ENCODE assay signal across 11 cellular contexts in genomic region chr12:48980389-48980952, GRCh38. TPM values are rescaled to one million over a fixed set of nuclear protein-coding genes. Genes with fewer than 3 reads are reported as not detected.
DNase-seq lines count a peak whose midpoint lies in the region; ATAC-seq, FAIRE-seq and TF ChIP-seq lines count a peak whose summit lies in the region.
"Had no signal": no experiment of that assay in that cellular context is flagged by ENCODE, and none has a peak within 500 bp of the region (broad histone marks: within the 10 kb centered on the region; RNA-seq: fewer than 3 reads in every experiment).

No MANE protein-coding gene starts in this region.

- H3K9me3 Mint-ChIP-seq in WTC11 (no peaks in the 10 kb centered on the region), glutamatergic neuron (ENCODE audit: unreplicated experiment) (peaks cover 13% of the 10 kb centered on the region)

- peak; percentile 65 for DNase-seq in DMS 273 (lab: John Stamatoyannopoulos, UW; ENCODE audit: unreplicated experiment)
- no peak for DNase-seq in DMS 273 treated with DMSO at 0.1 percent for 48 hours (lab: John Stamatoyannopoulos, UW)
- DNase-seq in WTC11 (ENCODE audit: low spot score), result peak; percentile 76
- DNase-seq in glutamatergic neuron, result no peak
- DNase-seq in small intestine, result peak; percentile 51
- DNase-seq in NCI-H446 (lab: John Stamatoyannopoulos, UW), result no peak
- DNase-seq in amniotic stem cell (lab: John Stamatoyannopoulos, UW), result no peak
- DNase-seq in SKM-1 (lab: John Stamatoyannopoulos, UW; ENCODE audit: unreplicated experiment), result no peak

- TF ChIP-seq CTCF in WTC11 (IDR thresholded peaks at IDR 0.05), result no peak
- TF ChIP-seq CTCF in glutamatergic neuron (IDR thresholded peaks at IDR 0.05; ENCODE audit: partially characterized antibody, unreplicated experiment), result no peak

- H3K27me3 ChIP-seq in small intestine (ENCODE audit: control insufficient read depth in 2 of 2, insufficient read depth in 2 of 2, low read length in 2 of 2), result peaks cover 0 to 17% of the 10 kb centered on the region in 2 donors

- peak overlapping the region in 1 of 2 donors; percentile 46 for H3K4me3 ChIP-seq in small intestine (ENCODE audit: low read depth in 1 of 2, low read length in 2 of 2)

- H3K4me1 ChIP-seq in small intestine (ENCODE audit: control insufficient read depth in 2 of 2, insufficient read depth in 1 of 2, low read depth in 1 of 2, low read length in 1 of 2), result peaks cover 0 to 4% of the 10 kb centered on the region in 2 donors

- H3K4me1 Mint-ChIP-seq in WTC11 (peaks cover 31% of the 10 kb centered on the region), glutamatergic neuron (ENCODE audit: low read depth, unreplicated experiment) (peaks cover 9% of the 10 kb centered on the region)

- H3K36me3 ChIP-seq in small intestine (ENCODE audit: control insufficient read depth in 2 of 2, insufficient read depth in 2 of 2, low read length in 2 of 2), result no peaks in the 10 kb centered on the region

- whole genome bisulfite sequencing in small intestine, 3 donors, result 1 to 3% (median 2%) methylated on average over 46 of the region's 46 CpGs

- H3K27ac Mint-ChIP-seq in WTC11 (no peak overlapping the region), glutamatergic neuron (ENCODE audit: unreplicated experiment) (no peak overlapping the region)

- CTCF ChIA-PET in WTC11 (lab: Charles Lee), result interaction anchor here (0.6 to 10.3 kb wide), 25 partner anchors 8 to 315 kb away, joined by 3 to 237 read pairs (median 5); partner anchors contain the start of genes ARF3, DDN, DDX23 and DHH

- H3K27me3 Mint-ChIP-seq in WTC11 (ENCODE audit: low read depth) (peaks cover 100% of the 10 kb centered on the region), glutamatergic neuron (ENCODE audit: unreplicated experiment) (peaks cover 54% of the 10 kb centered on the region)

- no peaks in the 10 kb centered on the region for H3K36me3 Mint-ChIP-seq in WTC11
- H3K36me3 Mint-ChIP-seq in glutamatergic neuron (ENCODE audit: unreplicated experiment), result no peaks in the 10 kb centered on the region

- H3K27ac ChIP-seq in small intestine (ENCODE audit: low read depth in 1 of 2, low read length in 1 of 2), result peak overlapping the region in 1 of 2 donors; percentile 36

- no peaks in the 10 kb centered on the region for H3K9me3 ChIP-seq in small intestine (ENCODE audit: control insufficient read depth, low read depth)

- FAIRE-seq in small intestine (lab: Jason Lieb, UNC), result no peak
- FAIRE-seq: A204.1 had no signal

- H3K4me3 Mint-ChIP-seq in WTC11 (peak overlapping the region; percentile 68), glutamatergic neuron (ENCODE audit: unreplicated experiment) (peak overlapping the region; percentile 64)

- POLR2A ChIA-PET in WTC11 (lab: Charles Lee), result interaction anchor here (0.7 to 1.3 kb wide), 4 partner anchors 14 to 114 kb away, joined by 3 to 4 read pairs (median 3); partner anchors contain the start of genes DDN and RND1

- ATAC-seq in WTC11, result peak; percentile 71

TF ChIP-seq in WTC11, 78 proteins besides CTCF, POLR2A, EP300 and RAD21 (continues in another document):
- TF ChIP-seq CREM (CRISPR knock-in tag; IDR thresholded peaks at IDR 0.05), result 0 out of 2 replicates have a peak, but pooled peaks have one; percentile 24
- TF ChIP-seq, protein P1, sequence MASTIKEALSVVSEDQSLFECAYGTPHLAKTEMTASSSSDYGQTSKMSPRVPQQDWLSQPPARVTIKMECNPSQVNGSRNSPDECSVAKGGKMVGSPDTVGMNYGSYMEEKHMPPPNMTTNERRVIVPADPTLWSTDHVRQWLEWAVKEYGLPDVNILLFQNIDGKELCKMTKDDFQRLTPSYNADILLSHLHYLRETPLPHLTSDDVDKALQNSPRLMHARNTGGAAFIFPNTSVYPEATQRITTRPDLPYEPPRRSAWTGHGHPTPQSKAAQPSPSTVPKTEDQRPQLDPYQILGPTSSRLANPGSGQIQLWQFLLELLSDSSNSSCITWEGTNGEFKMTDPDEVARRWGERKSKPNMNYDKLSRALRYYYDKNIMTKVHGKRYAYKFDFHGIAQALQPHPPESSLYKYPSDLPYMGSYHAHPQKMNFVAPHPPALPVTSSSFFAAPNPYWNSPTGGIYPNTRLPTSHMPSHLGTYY (CRISPR knock-in tag; IDR thresholded peaks at IDR 0.05), result no peak
- TF ChIP-seq JAZF1 (CRISPR knock-in tag; IDR thresholded peaks at IDR 0.05), result no peak
- TF ChIP-seq ZMAT4 (CRISPR knock-in tag; IDR thresholded peaks at IDR 0.05), result no peak
- TF ChIP-seq, protein P2, sequence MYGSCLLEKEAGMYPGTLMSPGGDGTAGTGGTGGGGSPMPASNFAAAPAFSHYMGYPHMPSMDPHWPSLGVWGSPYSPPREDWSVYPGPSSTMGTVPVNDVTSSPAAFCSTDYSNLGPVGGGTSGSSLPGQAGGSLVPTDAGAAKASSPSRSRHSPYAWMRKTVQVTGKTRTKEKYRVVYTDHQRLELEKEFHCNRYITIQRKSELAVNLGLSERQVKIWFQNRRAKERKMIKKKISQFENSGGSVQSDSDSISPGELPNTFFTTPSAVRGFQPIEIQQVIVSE (CRISPR knock-in tag; IDR thresholded peaks at IDR 0.05; ENCODE audit: borderline replicate concordance), result no peak
- TF ChIP-seq FOXK1 (CRISPR knock-in tag; IDR thresholded peaks at IDR 0.05), result no peak
- TF ChIP-seq, protein P3, sequence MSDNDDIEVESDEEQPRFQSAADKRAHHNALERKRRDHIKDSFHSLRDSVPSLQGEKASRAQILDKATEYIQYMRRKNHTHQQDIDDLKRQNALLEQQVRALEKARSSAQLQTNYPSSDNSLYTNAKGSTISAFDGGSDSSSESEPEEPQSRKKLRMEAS (CRISPR knock-in tag; IDR thresholded peaks at IDR 0.05), result no peak; the same call in 1 of the 2 replicates
- no peak for TF ChIP-seq GABPB1 (CRISPR knock-in tag; IDR thresholded peaks at IDR 0.05)
- TF ChIP-seq, protein P4, sequence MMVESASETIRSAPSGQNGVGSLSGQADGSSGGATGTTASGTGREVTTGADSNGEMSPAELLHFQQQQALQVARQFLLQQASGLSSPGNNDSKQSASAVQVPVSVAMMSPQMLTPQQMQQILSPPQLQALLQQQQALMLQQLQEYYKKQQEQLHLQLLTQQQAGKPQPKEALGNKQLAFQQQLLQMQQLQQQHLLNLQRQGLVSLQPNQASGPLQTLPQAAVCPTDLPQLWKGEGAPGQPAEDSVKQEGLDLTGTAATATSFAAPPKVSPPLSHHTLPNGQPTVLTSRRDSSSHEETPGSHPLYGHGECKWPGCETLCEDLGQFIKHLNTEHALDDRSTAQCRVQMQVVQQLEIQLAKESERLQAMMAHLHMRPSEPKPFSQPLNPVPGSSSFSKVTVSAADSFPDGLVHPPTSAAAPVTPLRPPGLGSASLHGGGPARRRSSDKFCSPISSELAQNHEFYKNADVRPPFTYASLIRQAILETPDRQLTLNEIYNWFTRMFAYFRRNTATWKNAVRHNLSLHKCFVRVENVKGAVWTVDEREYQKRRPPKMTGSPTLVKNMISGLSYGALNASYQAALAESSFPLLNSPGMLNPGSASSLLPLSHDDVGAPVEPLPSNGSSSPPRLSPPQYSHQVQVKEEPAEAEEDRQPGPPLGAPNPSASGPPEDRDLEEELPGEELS (CRISPR knock-in tag; IDR thresholded peaks at IDR 0.05), result 0 out of 2 replicates have a peak, but pooled peaks have one; percentile 4
- no peak for TF ChIP-seq MXD4 (CRISPR knock-in tag; IDR thresholded peaks at IDR 0.05; ENCODE audit: borderline replicate concordance)
- no peak for TF ChIP-seq AR (CRISPR knock-in tag; IDR thresholded peaks at IDR 0.05)
- no peak for TF ChIP-seq KAT7 (CRISPR knock-in tag; IDR thresholded peaks at IDR 0.05; ENCODE audit: borderline replicate concordance)
- TF ChIP-seq JUN (CRISPR knock-in tag; IDR thresholded peaks at IDR 0.05), result no peak
- 0 out of 2 replicates have a peak, but pooled peaks have one; percentile 8 for TF ChIP-seq SP1 (CRISPR knock-in tag; conservative IDR thresholded peaks at IDR 0.05)

RNA-seq across cellular contexts. Expression of gene WNT1, which starts 2.3 kb away (rescaled TPM):
- total RNA-seq in WTC11 (2021) (not detected in 3 replicates), glutamatergic neuron (ENCODE audit: unreplicated experiment) (not detected)
- not detected for polyA plus RNA-seq in small intestine
- total RNA-seq: lung microvascular endothelial cell, SK-MEL-5 had no signal

RNA-seq across cellular contexts. Expression of gene WNT10B, which starts 8.9 kb away (rescaled TPM):
- total RNA-seq in WTC11 (2021) (0.50 to 0.55 TPM (median 0.55 TPM) in 3 replicates), glutamatergic neuron (ENCODE audit: unreplicated experiment) (not detected)
- 1 to 10 TPM in 2 of 3 donors, under 1 TPM in 1; 0.67 to 1.4 (median 1.2) TPM for polyA plus RNA-seq in small intestine

RNA-seq across cellular contexts. Expression of gene DDN, which starts 18.7 kb away (rescaled TPM):
- total RNA-seq in WTC11 (2021), result 0.33 to 0.55 TPM (median 0.50 TPM) in 3 replicates
- total RNA-seq in glutamatergic neuron (ENCODE audit: unreplicated experiment), result 6.4 TPM
- under 1 TPM in 2 of 3 donors, not detected in 1; 0.16 to 0.22 TPM for polyA plus RNA-seq in small intestine
- total RNA-seq: lung microvascular endothelial cell had no signal

RNA-seq across cellular contexts. Expression of gene ARF3, which starts 23.2 kb away (rescaled TPM):
- total RNA-seq in WTC11 (2021) (238 to 256 TPM (median 248 TPM) in 3 replicates), glutamatergic neuron (ENCODE audit: unreplicated experiment) (162 TPM)
- 10 to 100 TPM; 37.3 to 96.4 (median 38.4) TPM for polyA plus RNA-seq in small intestine

RNA-seq across cellular contexts. Expression of gene PRKAG1, which starts 38.1 kb away (rescaled TPM):
- 37.9 to 41.6 TPM (median 38.0 TPM) in 3 replicates for total RNA-seq in WTC11 (2021)
- total RNA-seq in glutamatergic neuron (ENCODE audit: unreplicated experiment), result 58.2 TPM
- polyA plus RNA-seq in small intestine, result 10 to 100 TPM; 50.0 to 60.6 (median 60.5) TPM

Comparison
In these comparisons a context has a peak if more than half of its experiments do, and no peak if none do; other contexts are left out.
1. DNase-seq: peak in DMS 273 (single experiment), WTC11 (single experiment) and small intestine (single experiment); none in DMS 273 treated with DMSO at 0.1 percent for 48 hours (single experiment), glutamatergic neuron (single experiment), NCI-H446 (0 of 2), amniotic stem cell (single experiment) and SKM-1 (single experiment).